In genomic region chr1:2391385-2392070, GRCh38 we compare ENCODE assay signal across 1 cellular context.
A peak's percentile ranks its signal among the peaks of the same experiment; 100 is the strongest.
TF ChIP-seq lines count a peak whose summit lies in the region.

Gene MORN1, minus strand, starts transcription at chr1:2391554. Its CDS starts 21 bp downstream, at chr1:2391533.
Gene RER1, plus strand, starts transcription at chr1:2391841. Its CDS starts 3,950 bp downstream, at chr1:2395791.

TF ChIP-seq in GM12878, 131 proteins besides CTCF, POLR2A, EP300 and RAD21 (continued from another document and continues in another):
- TF ChIP-seq ZBTB11 (CRISPR knock-in tag; IDR thresholded peaks at IDR 0.05) (peak; percentile 50; the same call in 1 of the 2 replicates), MYB (IDR thresholded peaks at IDR 0.05; ENCODE audit: borderline replicate concordance, low read depth, low read length) (peak; percentile 87; the same call in 1 of the 2 replicates), SP1 (IDR thresholded peaks at IDR 0.05; ENCODE audit: low read depth, low read length) (peak; percentile 93), NR2C1 (IDR thresholded peaks at IDR 0.05) (peak; percentile 91), ELK1 (IDR thresholded peaks at IDR 0.05; ENCODE audit: low read depth, low read length) (peak; percentile 92), DPF2 (IDR thresholded peaks at IDR 0.05) (peak; percentile 49; the same call in 1 of the 2 replicates), PAX8 (IDR thresholded peaks at IDR 0.05) (no peak), REST (IDR thresholded peaks at IDR 0.05; ENCODE audit: low read depth, low read length) (no peak), SUZ12 (IDR thresholded peaks at IDR 0.05; ENCODE audit: unreplicated experiment) (no peak), SPI1 (IDR thresholded peaks at IDR 0.05; ENCODE audit: borderline replicate concordance, insufficient read depth, low read depth, low read length) (peak; percentile 77), ZNF24 (IDR thresholded peaks at IDR 0.05) (no peak), JUND (IDR thresholded peaks at IDR 0.05; ENCODE audit: low read depth, low read length) (no peak), RUNX3 (IDR thresholded peaks at IDR 0.05; ENCODE audit: low read length) (peak; percentile 29; the same call in 1 of the 2 replicates), NRF1 (conservative IDR thresholded peaks at IDR 0.05; ENCODE audit: low read depth, low read length) (peak; percentile 85), IRF4 (IDR thresholded peaks at IDR 0.05; ENCODE audit: low read depth, low read length) (no peak), ATF2 (IDR thresholded peaks at IDR 0.05; ENCODE audit: low read length) (no peak), POLR2AphosphoS2 (IDR thresholded peaks at IDR 0.05; ENCODE audit: low read depth, low read length) (peak; percentile 49; the same call in 1 of the 2 replicates), TCF12 (IDR thresholded peaks at IDR 0.05; ENCODE audit: low read depth, low read length) (peak; percentile 73), PBX3 (IDR thresholded peaks at IDR 0.05; ENCODE audit: insufficient replicate concordance, low read depth, low read length) (no peak), E2F4 (IDR thresholded peaks at IDR 0.05; ENCODE audit: low read depth, low read length) (peak; percentile 62; the same call in 1 of the 2 replicates), TCF7 (IDR thresholded peaks at IDR 0.05; ENCODE audit: borderline replicate concordance) (no peak), IKZF1 (conservative IDR thresholded peaks at IDR 0.05) (peak; percentile 94), SREBF2 (IDR thresholded peaks at IDR 0.05; ENCODE audit: low read length) (peak; percentile 53; the same call in 1 of the 2 replicates), RELA (IDR thresholded peaks at IDR 0.05; ENCODE audit: borderline replicate concordance, partially characterized antibody) (no peak), TBL1XR1 (IDR thresholded peaks at IDR 0.05; ENCODE audit: low read depth, low read length) (no peak), GATAD2B (conservative IDR thresholded peaks at IDR 0.05; ENCODE audit: low read depth) (peak; percentile 90), NFXL1 (IDR thresholded peaks at IDR 0.05; ENCODE audit: borderline replicate concordance) (peak; percentile 87; the same call in 1 of the 2 replicates), TCF3 (IDR thresholded peaks at IDR 0.05; ENCODE audit: borderline replicate concordance, insufficient read depth, low read depth, low read length) (0 out of 2 replicates have a peak, but pooled peaks have one; percentile 65), NKRF (conservative IDR thresholded peaks at IDR 0.05) (peak; percentile 98), RFX5 (IDR thresholded peaks at IDR 0.05; ENCODE audit: low read depth, low read length) (peak; percentile 48; the same call in 1 of the 2 replicates), SRF (IDR thresholded peaks at IDR 0.05; ENCODE audit: low read depth in 2 of 2, low read length in 2 of 2) (peak; percentile 74 to 80; a peak in 3 of 4 replicates), RBBP5 (conservative IDR thresholded peaks at IDR 0.05) (no peak), MEF2B (IDR thresholded peaks at IDR 0.05; ENCODE audit: partially characterized antibody, poor library complexity, severe bottlenecking) (peak; percentile 19), BHLHE40 (IDR thresholded peaks at IDR 0.05; ENCODE audit: borderline replicate concordance in 1 of 2, low read depth in 2 of 2, low read length in 1 of 2) (peak in 1 of 2 experiments; percentile 87; a peak in 2 of 4 replicates), MAX (IDR thresholded peaks at IDR 0.05; ENCODE audit: low read depth, low read length) (peak; percentile 15; the same call in 1 of the 2 replicates), SIX5 (IDR thresholded peaks at IDR 0.05; ENCODE audit: low read depth, low read length, severe bottlenecking) (peak; percentile 40), IRF3 (IDR thresholded peaks at IDR 0.05) (peak; percentile 21; the same call in 1 of the 2 replicates), RB1 (IDR thresholded peaks at IDR 0.05; ENCODE audit: borderline replicate concordance) (peak; percentile 82; the same call in 1 of the 2 replicates), HSF1 (IDR thresholded peaks at IDR 0.05; ENCODE audit: low read depth, low read length) (0 out of 2 replicates have a peak, but pooled peaks have one; percentile 9), POLR2AphosphoS5 (IDR thresholded peaks at IDR 0.05; ENCODE audit: low read length) (peak; percentile 87; the same call in 1 of the 2 replicates), CBX5 (IDR thresholded peaks at IDR 0.05; ENCODE audit: low read depth) (no peak), LARP7 (IDR thresholded peaks at IDR 0.05) (peak; percentile 34; the same call in 1 of the 2 replicates), MXI1 (IDR thresholded peaks at IDR 0.05; ENCODE audit: low read depth, low read length) (peak; percentile 99), CREB1 (IDR thresholded peaks at IDR 0.05; ENCODE audit: low read depth) (peak; percentile 89), CREM (IDR thresholded peaks at IDR 0.05; ENCODE audit: low read depth) (peak; percentile 86; the same call in 1 of the 2 replicates), TAF1 (IDR thresholded peaks at IDR 0.05; ENCODE audit: borderline replicate concordance, low read depth, low read length) (peak; percentile 67; the same call in 1 of the 2 replicates), BCL11A (IDR thresholded peaks at IDR 0.05; ENCODE audit: low read depth, low read length) (no peak)
